Comparison of ENCODE assay signal across 1 cellular context in genomic region chr11:112635338-112635737, GRCh38.
TF ChIP-seq lines count a peak whose summit lies in the region.

No MANE protein-coding gene starts in this region.

TF ChIP-seq in GM23338, 12 proteins besides CTCF, POLR2A, EP300 and RAD21 (continued from another document):
- TF ChIP-seq, protein P1, sequence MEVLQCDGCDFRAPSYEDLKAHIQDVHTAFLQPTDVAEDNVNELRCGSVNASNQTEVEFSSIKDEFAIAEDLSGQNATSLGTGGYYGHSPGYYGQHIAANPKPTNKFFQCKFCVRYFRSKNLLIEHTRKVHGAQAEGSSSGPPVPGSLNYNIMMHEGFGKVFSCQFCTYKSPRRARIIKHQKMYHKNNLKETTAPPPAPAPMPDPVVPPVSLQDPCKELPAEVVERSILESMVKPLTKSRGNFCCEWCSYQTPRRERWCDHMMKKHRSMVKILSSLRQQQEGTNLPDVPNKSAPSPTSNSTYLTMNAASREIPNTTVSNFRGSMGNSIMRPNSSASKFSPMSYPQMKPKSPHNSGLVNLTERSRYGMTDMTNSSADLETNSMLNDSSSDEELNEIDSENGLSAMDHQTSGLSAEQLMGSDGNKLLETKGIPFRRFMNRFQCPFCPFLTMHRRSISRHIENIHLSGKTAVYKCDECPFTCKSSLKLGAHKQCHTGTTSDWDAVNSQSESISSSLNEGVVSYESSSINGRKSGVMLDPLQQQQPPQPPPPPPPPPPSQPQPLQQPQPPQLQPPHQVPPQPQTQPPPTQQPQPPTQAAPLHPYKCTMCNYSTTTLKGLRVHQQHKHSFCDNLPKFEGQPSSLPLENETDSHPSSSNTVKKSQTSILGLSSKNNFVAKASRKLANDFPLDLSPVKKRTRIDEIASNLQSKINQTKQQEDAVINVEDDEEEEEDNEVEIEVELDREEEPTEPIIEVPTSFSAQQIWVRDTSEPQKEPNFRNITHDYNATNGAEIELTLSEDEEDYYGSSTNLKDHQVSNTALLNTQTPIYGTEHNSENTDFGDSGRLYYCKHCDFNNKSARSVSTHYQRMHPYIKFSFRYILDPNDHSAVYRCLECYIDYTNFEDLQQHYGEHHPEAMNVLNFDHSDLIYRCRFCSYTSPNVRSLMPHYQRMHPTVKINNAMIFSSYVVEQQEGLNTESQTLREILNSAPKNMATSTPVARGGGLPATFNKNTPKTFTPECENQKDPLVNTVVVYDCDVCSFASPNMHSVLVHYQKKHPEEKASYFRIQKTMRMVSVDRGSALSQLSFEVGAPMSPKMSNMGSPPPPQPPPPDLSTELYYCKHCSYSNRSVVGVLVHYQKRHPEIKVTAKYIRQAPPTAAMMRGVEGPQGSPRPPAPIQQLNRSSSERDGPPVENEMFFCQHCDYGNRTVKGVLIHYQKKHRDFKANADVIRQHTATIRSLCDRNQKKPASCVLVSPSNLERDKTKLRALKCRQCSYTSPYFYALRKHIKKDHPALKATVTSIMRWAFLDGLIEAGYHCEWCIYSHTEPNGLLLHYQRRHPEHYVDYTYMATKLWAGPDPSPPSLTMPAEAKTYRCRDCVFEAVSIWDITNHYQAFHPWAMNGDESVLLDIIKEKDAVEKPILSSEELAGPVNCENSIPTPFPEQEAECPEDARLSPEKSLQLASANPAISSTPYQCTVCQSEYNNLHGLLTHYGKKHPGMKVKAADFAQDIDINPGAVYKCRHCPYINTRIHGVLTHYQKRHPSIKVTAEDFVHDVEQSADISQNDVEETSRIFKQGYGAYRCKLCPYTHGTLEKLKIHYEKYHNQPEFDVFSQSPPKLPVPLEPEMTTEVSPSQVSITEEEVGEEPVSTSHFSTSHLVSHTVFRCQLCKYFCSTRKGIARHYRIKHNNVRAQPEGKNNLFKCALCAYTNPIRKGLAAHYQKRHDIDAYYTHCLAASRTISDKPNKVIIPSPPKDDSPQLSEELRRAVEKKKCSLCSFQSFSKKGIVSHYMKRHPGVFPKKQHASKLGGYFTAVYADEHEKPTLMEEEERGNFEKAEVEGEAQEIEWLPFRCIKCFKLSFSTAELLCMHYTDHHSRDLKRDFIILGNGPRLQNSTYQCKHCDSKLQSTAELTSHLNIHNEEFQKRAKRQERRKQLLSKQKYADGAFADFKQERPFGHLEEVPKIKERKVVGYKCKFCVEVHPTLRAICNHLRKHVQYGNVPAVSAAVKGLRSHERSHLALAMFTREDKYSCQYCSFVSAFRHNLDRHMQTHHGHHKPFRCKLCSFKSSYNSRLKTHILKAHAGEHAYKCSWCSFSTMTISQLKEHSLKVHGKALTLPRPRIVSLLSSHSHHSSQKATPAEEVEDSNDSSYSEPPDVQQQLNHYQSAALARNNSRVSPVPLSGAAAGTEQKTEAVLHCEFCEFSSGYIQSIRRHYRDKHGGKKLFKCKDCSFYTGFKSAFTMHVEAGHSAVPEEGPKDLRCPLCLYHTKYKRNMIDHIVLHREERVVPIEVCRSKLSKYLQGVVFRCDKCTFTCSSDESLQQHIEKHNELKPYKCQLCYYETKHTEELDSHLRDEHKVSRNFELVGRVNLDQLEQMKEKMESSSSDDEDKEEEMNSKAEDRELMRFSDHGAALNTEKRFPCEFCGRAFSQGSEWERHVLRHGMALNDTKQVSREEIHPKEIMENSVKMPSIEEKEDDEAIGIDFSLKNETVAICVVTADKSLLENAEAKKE (CRISPR knock-in tag; IDR thresholded peaks at IDR 0.05), result no peak
- TF ChIP-seq POLR2AphosphoS5 (IDR thresholded peaks at IDR 0.05; ENCODE audit: low read depth) (no peak), EZH2phosphoT487 (IDR thresholded peaks at IDR 0.05; ENCODE audit: unreplicated experiment) (no peak), JUNB (IDR thresholded peaks at IDR 0.05; ENCODE audit: unreplicated experiment) (no peak)
- TF ChIP-seq, protein P2, sequence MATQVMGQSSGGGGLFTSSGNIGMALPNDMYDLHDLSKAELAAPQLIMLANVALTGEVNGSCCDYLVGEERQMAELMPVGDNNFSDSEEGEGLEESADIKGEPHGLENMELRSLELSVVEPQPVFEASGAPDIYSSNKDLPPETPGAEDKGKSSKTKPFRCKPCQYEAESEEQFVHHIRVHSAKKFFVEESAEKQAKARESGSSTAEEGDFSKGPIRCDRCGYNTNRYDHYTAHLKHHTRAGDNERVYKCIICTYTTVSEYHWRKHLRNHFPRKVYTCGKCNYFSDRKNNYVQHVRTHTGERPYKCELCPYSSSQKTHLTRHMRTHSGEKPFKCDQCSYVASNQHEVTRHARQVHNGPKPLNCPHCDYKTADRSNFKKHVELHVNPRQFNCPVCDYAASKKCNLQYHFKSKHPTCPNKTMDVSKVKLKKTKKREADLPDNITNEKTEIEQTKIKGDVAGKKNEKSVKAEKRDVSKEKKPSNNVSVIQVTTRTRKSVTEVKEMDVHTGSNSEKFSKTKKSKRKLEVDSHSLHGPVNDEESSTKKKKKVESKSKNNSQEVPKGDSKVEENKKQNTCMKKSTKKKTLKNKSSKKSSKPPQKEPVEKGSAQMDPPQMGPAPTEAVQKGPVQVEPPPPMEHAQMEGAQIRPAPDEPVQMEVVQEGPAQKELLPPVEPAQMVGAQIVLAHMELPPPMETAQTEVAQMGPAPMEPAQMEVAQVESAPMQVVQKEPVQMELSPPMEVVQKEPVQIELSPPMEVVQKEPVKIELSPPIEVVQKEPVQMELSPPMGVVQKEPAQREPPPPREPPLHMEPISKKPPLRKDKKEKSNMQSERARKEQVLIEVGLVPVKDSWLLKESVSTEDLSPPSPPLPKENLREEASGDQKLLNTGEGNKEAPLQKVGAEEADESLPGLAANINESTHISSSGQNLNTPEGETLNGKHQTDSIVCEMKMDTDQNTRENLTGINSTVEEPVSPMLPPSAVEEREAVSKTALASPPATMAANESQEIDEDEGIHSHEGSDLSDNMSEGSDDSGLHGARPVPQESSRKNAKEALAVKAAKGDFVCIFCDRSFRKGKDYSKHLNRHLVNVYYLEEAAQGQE (IDR thresholded peaks at IDR 0.05; ENCODE audit: unreplicated experiment), result no peak
